In the genomic region with DNA sequence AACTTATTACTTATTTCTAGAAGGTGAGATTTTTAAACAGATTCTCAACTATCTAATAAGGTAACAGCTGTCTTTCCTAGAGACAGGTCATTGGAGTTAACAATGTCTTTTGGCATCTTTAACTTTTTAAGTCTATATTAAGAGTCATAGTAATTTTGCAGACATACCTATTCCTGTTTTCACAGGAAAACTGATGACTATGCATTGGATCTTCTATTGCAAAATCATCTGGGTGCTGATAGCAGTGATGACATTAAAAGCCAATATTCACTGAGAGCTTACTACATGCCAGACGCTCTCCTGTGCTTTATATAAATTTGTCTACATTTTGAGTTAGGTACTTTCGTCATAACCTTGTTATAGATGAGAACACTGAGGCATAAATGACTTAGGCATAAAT, we compare ENCODE assay signal across 8 cellular contexts.
"Had no signal": no experiment of that assay in that cellular context is flagged by ENCODE, and none has a peak within 500 bp of the region (broad histone marks: within the 10 kb centered on the region; RNA-seq: fewer than 3 reads in every experiment).

No MANE protein-coding gene starts in this region.

- H3K4me2 ChIP-seq: GM23338 had no signal

- DNase-seq: H9, HCEC 1CT, KG1 had no signal

- FAIRE-seq: H1, H54, HTR-8/SVneo, K562 had no signal

- H3K27ac Mint-ChIP-seq: GM23338, H9 had no signal

- H3K4me3 Mint-ChIP-seq: GM23338, H9 had no signal

- ATAC-seq: GM23338, K562 had no signal

- H3K4me3 ChIP-seq: GM23338, K562 had no signal

- H2AFZ ChIP-seq: GM23338 had no signal

- H3K9me3 Mint-ChIP-seq: GM23338, H9 had no signal
